Comparison of ENCODE assay signal across 1 cellular context in the genomic region with DNA sequence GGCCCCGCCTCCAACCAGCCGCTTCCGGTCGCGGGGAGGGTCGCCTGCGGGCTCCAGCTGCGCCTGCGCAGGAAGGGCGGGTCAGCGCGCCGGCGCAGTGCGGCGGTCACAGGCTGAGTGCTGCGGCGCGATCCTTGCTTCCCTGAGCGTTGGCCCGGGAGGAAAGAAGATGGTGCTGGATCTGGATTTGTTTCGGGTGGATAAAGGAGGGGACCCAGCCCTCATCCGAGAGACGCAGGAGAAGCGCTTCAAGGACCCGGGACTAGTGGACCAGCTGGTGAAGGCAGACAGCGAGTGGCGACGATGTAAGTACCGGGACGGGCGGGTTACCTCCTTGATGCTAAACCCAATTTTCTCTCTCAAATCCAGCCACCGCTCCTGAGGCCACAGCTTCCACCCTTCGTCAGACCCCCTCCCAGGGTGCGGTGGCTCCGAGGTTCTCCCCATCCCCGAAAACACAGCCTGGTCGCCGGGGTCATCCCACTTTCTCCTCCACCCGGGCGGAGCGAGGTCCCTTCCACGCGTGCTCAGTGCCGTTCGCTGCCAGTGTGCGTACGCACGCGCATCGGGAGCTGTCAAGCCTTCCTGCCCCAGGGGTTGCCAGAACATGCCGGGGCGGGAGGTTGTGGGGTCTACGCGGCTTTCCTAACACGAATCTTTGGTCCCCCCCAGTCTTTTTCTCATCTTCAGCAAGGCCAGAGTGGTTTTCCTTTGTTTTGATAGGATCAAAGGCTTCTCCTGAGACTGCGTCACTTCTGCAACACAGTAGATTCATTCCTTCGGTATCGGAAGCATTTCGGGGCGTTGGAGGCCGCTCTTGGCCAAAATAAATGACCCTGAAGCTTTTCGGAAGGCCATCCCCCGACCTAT.
TF ChIP-seq lines count a peak whose summit lies in the region.

Gene SARS1, plus strand, starts transcription at position 95 of the 870 bp plus-strand sequence. Its CDS starts 75 bp downstream, at position 170.

TF ChIP-seq in SK-N-SH treated with all-trans-retinoic acid at 6 μM for 48 hours, 23 proteins besides CTCF, POLR2A, EP300 and RAD21 (continued from another document):
- TF ChIP-seq ZFP30 (CRISPR knock-in tag; IDR thresholded peaks at IDR 0.05) (no peak), GLIS3 (CRISPR knock-in tag; IDR thresholded peaks at IDR 0.05) (no peak)
